ENCODE assay signal across 30 cellular contexts in the genomic region with DNA sequence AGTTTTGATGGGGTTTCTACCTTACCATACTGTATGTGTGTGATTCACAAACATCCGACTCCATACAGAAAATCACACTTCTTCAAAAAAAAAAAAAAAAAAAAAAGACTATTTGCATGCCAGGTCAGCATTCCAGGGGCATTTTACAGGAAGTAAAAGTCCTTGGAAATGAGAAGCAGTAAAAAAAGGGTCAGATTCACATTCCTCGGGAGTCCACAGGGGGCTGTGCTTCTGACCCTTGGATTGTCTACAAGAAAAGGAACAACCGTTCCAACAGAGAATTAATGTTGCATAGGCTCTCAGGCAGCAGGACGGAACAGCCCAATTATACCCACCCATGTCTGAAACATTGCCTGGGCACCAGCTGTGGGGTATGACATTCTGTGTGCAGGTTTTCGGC.
DNase-seq lines count a peak whose midpoint lies in the region; ATAC-seq and TF ChIP-seq lines count a peak whose summit lies in the region.
"Had no signal": no experiment of that assay in that cellular context is flagged by ENCODE, and none has a peak within 500 bp of the region (broad histone marks: within the 10 kb centered on the region; RNA-seq: fewer than 3 reads in every experiment).

No MANE protein-coding gene starts in this region.

- DNase-seq in right cardiac atrium, result peak in 1 of 3 donors; percentile 56
- no peak for DNase-seq in cardiac septum (ENCODE audit: low spot score)
- peak; percentile 19 for DNase-seq in astrocyte of the hippocampus (ENCODE audit: low read depth, low spot score)
- no peak for DNase-seq in right lobe of liver
- DNase-seq in activated naive CD4-positive, alpha-beta T cell treated with anti-CD3 and anti-CD28 coated beads, Interleukin-2, amount 50 U/mL, for 16 hours, result no peak
- no peak for DNase-seq in stimulated activated naive CD4-positive, alpha-beta T cell (lab: John Stamatoyannopoulos, UW)
- DNase-seq in Karpas-422, result no peak
- DNase-seq: activated CD4-positive, alpha-beta memory T cell treated with anti-CD3 and anti-CD28 coated beads, Interleukin-2, amount 10 ng/mL, durations not matched to agents 7 days and 5 days; activated CD4-positive, alpha-beta T cell treated with anti-CD3 and anti-CD28 coated beads for 1 hour; activated CD8-positive, alpha-beta memory T cell treated with anti-CD3 and anti-CD28 coated beads, Interleukin-2, amount 50 U/mL, for 48 hours; activated effector memory CD4-positive, alpha-beta T cell treated with Interleukin-2 at 50 U/mL for 16 hours; activated naive CD8-positive, alpha-beta T cell treated with anti-CD3 and anti-CD28 coated beads for 36 hours; BE2C; dorsolateral prefrontal cortex; KBM-7; MM.1S; NCI-H1417; NCI-H2081; NCI-H345; NCI-H748 treated with DMSO at 0.1 percent for 48 hours; sigmoid colon; SK-N-SH; stimulated activated naive CD8-positive, alpha-beta T cell treated with anti-CD3 and anti-CD28 coated beads, Interleukin-15, Interleukin-2, amounts not matched to agents 100 U/mL and 50 U/mL, for 24 hours; T-helper 17 cell had no signal

- no peak for TF ChIP-seq CTCF in right lobe of liver (IDR thresholded peaks at IDR 0.05)

- no peak overlapping the region for H2AFZ ChIP-seq in Karpas-422 (ENCODE audit: low read length)
- H2AFZ ChIP-seq: parathyroid adenoma had no signal

- H3K36me3 ChIP-seq in right lobe of liver (no peaks in the 10 kb centered on the region), Karpas-422 (ENCODE audit: insufficient read depth, low read length) (no peaks in the 10 kb centered on the region)
- H3K36me3 ChIP-seq: ascending aorta, BE2C, sigmoid colon, thoracic aorta had no signal

- intact Hi-C loops in right cardiac atrium (cut with DNase I) (no loop called here), cardiac septum (cut with DNase I) (no loop called here), right lobe of liver (cut with DNase I) (no loop called here)

- H3K4me2 ChIP-seq in Karpas-422 (ENCODE audit: low read depth, low read length, poor library complexity, severe bottlenecking), result no peak overlapping the region
- H3K4me2 ChIP-seq: SK-N-SH had no signal

- TF ChIP-seq POLR2A in right lobe of liver (IDR thresholded peaks at IDR 0.05), result no peak

- H4K20me1 ChIP-seq in Karpas-422 (ENCODE audit: insufficient read depth, low read depth, low read length), result no peaks in the 10 kb centered on the region

- no peaks in the 10 kb centered on the region for H3K9me2 ChIP-seq in Karpas-422 (replicated peaks; ENCODE audit: insufficient read depth, low read length)
- H3K9me2 ChIP-seq: SK-N-SH had no signal

- no peak overlapping the region for H3K9ac ChIP-seq in Karpas-422 (ENCODE audit: low read length)
- H3K9ac ChIP-seq: parathyroid adenoma, SK-N-SH had no signal

- 49% methylated on average over 5 of the region's 5 CpGs for WGBS in right cardiac atrium
- 39% methylated on average over 3 of the region's 5 CpGs for WGBS in right lobe of liver (ENCODE audit: insufficient coverage, low coverage, low lambda C conversion rate, missing lambda C conversion rate)

- H3K27me3 ChIP-seq in right cardiac atrium (ENCODE audit: control insufficient read depth, insufficient read depth) (no peaks in the 10 kb centered on the region), right lobe of liver (no peaks in the 10 kb centered on the region), Karpas-422 (ENCODE audit: low read length) (no peaks in the 10 kb centered on the region)
- H3K27me3 ChIP-seq: ascending aorta, BE2C, dorsolateral prefrontal cortex, sigmoid colon had no signal

- H3K27ac ChIP-seq in right cardiac atrium (ENCODE audit: low read length), result peak overlapping the region; percentile 43
- H3K27ac ChIP-seq in right lobe of liver, result no peak overlapping the region
- no peak overlapping the region for H3K27ac ChIP-seq in Karpas-422 (ENCODE audit: low read length)
- H3K27ac ChIP-seq: ascending aorta, parathyroid adenoma, RWPE1, sigmoid colon, thoracic aorta had no signal

- peak; percentile 53 to 68 for ATAC-seq in right cardiac atrium
- peak; percentile 23 to 48 (median 32) for ATAC-seq in right lobe of liver
- no peak for ATAC-seq in GM21786 (IDR thresholded peaks at IDR 0.05; ENCODE audit: unreplicated experiment)
- ATAC-seq: HCT116; stimulated activated naive CD8-positive, alpha-beta T cell treated with anti-CD3 and anti-CD28 coated beads, Interleukin-15, Interleukin-2, amounts not matched to agents 100 U/mL and 50 U/mL, for 24 hours; T-helper 17 cell had no signal

- H3K79me2 ChIP-seq in Karpas-422 (ENCODE audit: low read length), result no peaks in the 10 kb centered on the region
- H3K79me2 ChIP-seq: parathyroid adenoma had no signal

- H3K4me3 ChIP-seq in right cardiac atrium (ENCODE audit: low read length), result no peak overlapping the region
- H3K4me3 ChIP-seq in right lobe of liver, result no peak overlapping the region
- H3K4me3 ChIP-seq in Karpas-422 (ENCODE audit: low read length), result no peak overlapping the region
- H3K4me3 ChIP-seq: ascending aorta, dorsolateral prefrontal cortex, sigmoid colon, thoracic aorta had no signal

- H3K4me1 ChIP-seq in right cardiac atrium (ENCODE audit: control insufficient read depth, insufficient read depth, low read length), result peaks cover 3% of the 10 kb centered on the region
- H3K4me1 ChIP-seq in right lobe of liver, result no peaks in the 10 kb centered on the region
- no peaks in the 10 kb centered on the region for H3K4me1 ChIP-seq in Karpas-422 (ENCODE audit: low read length)
- H3K4me1 ChIP-seq: ascending aorta, parathyroid adenoma, sigmoid colon had no signal

- H3K9me3 ChIP-seq in right cardiac atrium (ENCODE audit: control insufficient read depth, low read length) (no peaks in the 10 kb centered on the region), right lobe of liver (no peaks in the 10 kb centered on the region), Karpas-422 (ENCODE audit: low read length) (no peaks in the 10 kb centered on the region)
- H3K9me3 ChIP-seq: ascending aorta, BE2C, SK-N-SH, thoracic aorta had no signal
